In genomic region chrX:155382529-155382967, GRCh38 we compare ENCODE assay signal across 13 cellular contexts. TPM values are rescaled to one million over a fixed set of nuclear protein-coding genes. Genes with fewer than 3 reads are reported as not detected.
A peak's percentile ranks its signal among the peaks of the same experiment; 100 is the strongest.
DNase-seq lines count a peak whose midpoint lies in the region; ATAC-seq lines count a peak whose summit lies in the region.
"Not testable (repeated sequence)": the region's sequence is repeated elsewhere in the genome, so short reads cannot be mapped to it uniquely, and the experiment has no call there.
"Had no signal": no experiment of that assay in that cellular context is flagged by ENCODE, and none has a peak within 500 bp of the region (broad histone marks: within the 10 kb centered on the region; RNA-seq: fewer than 3 reads in every experiment).

No MANE protein-coding gene starts in this region.

- H3K4me1 Mint-ChIP-seq in activated T-cell treated with anti-CD3 and anti-CD28 coated beads, Interleukin-2, amount 50 U/mL, for 4 hours (ENCODE audit: low read depth), result peaks cover 12% of the 10 kb centered on the region

- H3K27me3 Mint-ChIP-seq in activated T-cell treated with anti-CD3 and anti-CD28 coated beads, Interleukin-2, amount 50 U/mL, for 4 hours (ENCODE audit: low read depth), result not testable (repeated sequence)

- H3K9me3 Mint-ChIP-seq in activated T-cell treated with anti-CD3 and anti-CD28 coated beads, Interleukin-2, amount 50 U/mL, for 4 hours, result not testable (repeated sequence)

- H3K36me3 Mint-ChIP-seq in activated T-cell treated with anti-CD3 and anti-CD28 coated beads, Interleukin-2, amount 50 U/mL, for 4 hours (ENCODE audit: insufficient read depth), result not testable (repeated sequence)

- ATAC-seq in GM18861 (IDR thresholded peaks at IDR 0.05; ENCODE audit: unreplicated experiment) (peak; percentile 37), GM19468 (IDR thresholded peaks at IDR 0.05; ENCODE audit: extremely low read depth, unreplicated experiment) (peak; percentile 2), HG02588 (IDR thresholded peaks at IDR 0.05; ENCODE audit: unreplicated experiment) (peak; percentile 29), HG03060 (IDR thresholded peaks at IDR 0.05; ENCODE audit: low read depth, unreplicated experiment) (peak; percentile 27), HG03469 (IDR thresholded peaks at IDR 0.05; ENCODE audit: unreplicated experiment) (peak; percentile 22), left lobe of liver (peak; percentile 67)
- peak; percentile 66 to 67 for ATAC-seq in activated T-cell treated with anti-CD3 and anti-CD28 coated beads, Interleukin-2, amount 50 U/mL, for 4 hours
- peak; percentile 38 for ATAC-seq in stimulated activated naive CD8-positive, alpha-beta T cell treated with anti-CD3 and anti-CD28 coated beads, Interleukin-15, Interleukin-2, amounts not matched to agents 100 U/mL and 50 U/mL, for 24 hours

- not testable (repeated sequence) for DNase-seq in activated T-cell treated with anti-CD3 and anti-CD28 coated beads, Interleukin-2, amount 50 U/mL, for 4 hours; left lobe of liver (ENCODE audit: low spot score); stimulated activated naive CD8-positive, alpha-beta T cell treated with anti-CD3 and anti-CD28 coated beads, Interleukin-15, Interleukin-2, amounts not matched to agents 100 U/mL and 50 U/mL, for 24 hours

- H3K4me3 Mint-ChIP-seq in activated T-cell treated with anti-CD3 and anti-CD28 coated beads, Interleukin-2, amount 50 U/mL, for 4 hours, result not testable (repeated sequence)

RNA-seq across cellular contexts. Expression of gene F8A2, which starts 0.7 kb away (rescaled TPM):
- not detected for total RNA-seq in activated T-cell treated with anti-CD3 and anti-CD28 coated beads, Interleukin-2, amount 50 U/mL, for 4 hours
- total RNA-seq in left lobe of liver, result 7.7 TPM
- total RNA-seq: activated CD4-positive, alpha-beta T cell treated with anti-CD3 and anti-CD28 coated beads, Interleukin-2, amount 10 ng/mL, durations not matched to agents 24 days and 14 days; cardiac septum; NCI-H460; progenitor cell of endocrine pancreas; SJCRH30 had no signal

RNA-seq across cellular contexts. Expression of gene CLIC2, which starts 48.1 kb away (rescaled TPM):
- 1 to 10 TPM in 1 of 3 donors, under 1 TPM in 2; 0.29 to 1.6 (median 0.46) TPM for total RNA-seq in activated T-cell treated with anti-CD3 and anti-CD28 coated beads, Interleukin-2, amount 50 U/mL, for 4 hours
- 6.0 TPM for total RNA-seq in left lobe of liver

Comparison
In these comparisons a context has a peak if more than half of its experiments do, and no peak if none do; other contexts are left out.
1. ATAC-seq: peak in every context shown above with its lines; median percentile 67 in left lobe of liver; 66 in activated T-cell treated with anti-CD3 and anti-CD28 coated beads, Interleukin-2, amount 50 U/mL, for 4 hours; 38 in stimulated activated naive CD8-positive, alpha-beta T cell treated with anti-CD3 and anti-CD28 coated beads, Interleukin-15, Interleukin-2, amounts not matched to agents 100 U/mL and 50 U/mL, for 24 hours; 37 in GM18861; 29 in HG02588; 27 in HG03060; 22 in HG03469; 2 in GM19468.